ENCODE assay signal across 9 cellular contexts in genomic region chr14:99601301-99601945, GRCh38. TPM values are rescaled to one million over a fixed set of nuclear protein-coding genes. Genes with fewer than 3 reads are reported as not detected.
A peak's percentile ranks its signal among the peaks of the same experiment; 100 is the strongest.
DNase-seq lines count a peak whose midpoint lies in the region; ATAC-seq, FAIRE-seq and TF ChIP-seq lines count a peak whose summit lies in the region.
"Had no signal": no experiment of that assay in that cellular context is flagged by ENCODE, and none has a peak within 500 bp of the region (broad histone marks: within the 10 kb centered on the region; RNA-seq: fewer than 3 reads in every experiment).

No MANE protein-coding gene starts in this region.

- H3K4me1 Mint-ChIP-seq in activated T-cell treated with anti-CD3 and anti-CD28 coated beads, Interleukin-2, amount 50 U/mL, for 4 hours (ENCODE audit: low read depth), result peaks cover 25% of the 10 kb centered on the region
- H3K4me1 Mint-ChIP-seq in activated T-cell treated with anti-CD3 and anti-CD28 coated beads, Interleukin-2, amount 50 U/mL, for 24 hours (ENCODE audit: low read depth), result peaks cover 26% of the 10 kb centered on the region
- peaks cover 21% of the 10 kb centered on the region for H3K4me1 Mint-ChIP-seq in stimulated activated memory B cell treated with anti-CD40 and anti-IgM and Interleukin-4, amounts not matched to agents 10 μg/mL and 1 μg/mL and 100 μg/mL, for 72 hours

- H3K36me3 ChIP-seq in K562 (ENCODE audit: control insufficient read depth, insufficient read depth, low read length) (no peaks in the 10 kb centered on the region; the same call in 2 of the 3 replicates), right lobe of liver (no peaks in the 10 kb centered on the region), suprapubic skin (no peaks in the 10 kb centered on the region)

- H3K4me3 Mint-ChIP-seq in activated T-cell treated with anti-CD3 and anti-CD28 coated beads, Interleukin-2, amount 50 U/mL, for 4 hours, result peak overlapping the region; percentile 73
- no peak overlapping the region for H3K4me3 Mint-ChIP-seq in activated T-cell treated with anti-CD3 and anti-CD28 coated beads, Interleukin-2, amount 50 U/mL, for 24 hours
- H3K4me3 Mint-ChIP-seq in stimulated activated memory B cell treated with anti-CD40 and anti-IgM and Interleukin-4, amounts not matched to agents 10 μg/mL and 1 μg/mL and 100 μg/mL, for 72 hours, result no peak overlapping the region

- TF ChIP-seq POLR2A in K562 (conservative IDR thresholded peaks at IDR 0.05) (no peak), right lobe of liver (IDR thresholded peaks at IDR 0.05) (peak; percentile 21), suprapubic skin (IDR thresholded peaks at IDR 0.05) (no peak)

- WGBS in K562 (ENCODE audit: insufficient coverage, low coverage, missing lambda C conversion rate), result 42% methylated on average over 7 of the region's 9 CpGs
- WGBS in right lobe of liver (ENCODE audit: insufficient coverage, low coverage, low lambda C conversion rate, missing lambda C conversion rate), result 18% methylated on average over 8 of the region's 9 CpGs
- 81% methylated on average over 8 of the region's 9 CpGs for WGBS in suprapubic skin

- ATAC-seq in activated T-cell treated with anti-CD3 and anti-CD28 coated beads, Interleukin-2, amount 50 U/mL, for 4 hours, result no peak
- no peak for ATAC-seq in K562
- peak; percentile 21 to 31 (median 24) for ATAC-seq in right lobe of liver
- no peak for ATAC-seq in HG03378 (IDR thresholded peaks at IDR 0.05; ENCODE audit: unreplicated experiment)
- ATAC-seq in stimulated activated memory B cell treated with anti-CD40 and anti-IgM and Interleukin-4, amounts not matched to agents 10 μg/mL and 1 μg/mL and 100 μg/mL, for 72 hours, result no peak

- intact Hi-C loops in K562 (cut with micrococcal nuclease) (no loop called here), right lobe of liver (cut with DNase I) (no loop called here)

- H3K4me2 ChIP-seq in K562 (ENCODE audit: insufficient read depth, low read length), result 0 out of 2 replicates have a peak overlapping the region, but pooled peaks have one; percentile 58

- H3K4me1 ChIP-seq in K562 (replicated peaks in 1 of 2; ENCODE audit: control insufficient read depth in 2 of 2, insufficient read depth in 2 of 2, low read length in 2 of 2), result peaks cover 30 to 45% of the 10 kb centered on the region in 2 experiments
- peaks cover 0 to 58% (median 32%) of the 10 kb centered on the region in 4 donors for H3K4me1 ChIP-seq in right lobe of liver
- peaks cover 52% of the 10 kb centered on the region for H3K4me1 ChIP-seq in suprapubic skin

- no peaks in the 10 kb centered on the region for H3K27me3 Mint-ChIP-seq in activated T-cell treated with anti-CD3 and anti-CD28 coated beads, Interleukin-2, amount 50 U/mL, for 4 hours (ENCODE audit: low read depth)
- H3K27me3 Mint-ChIP-seq in activated T-cell treated with anti-CD3 and anti-CD28 coated beads, Interleukin-2, amount 50 U/mL, for 24 hours, result peaks cover 7% of the 10 kb centered on the region
- H3K27me3 Mint-ChIP-seq in stimulated activated memory B cell treated with anti-CD40 and anti-IgM and Interleukin-4, amounts not matched to agents 10 μg/mL and 1 μg/mL and 100 μg/mL, for 72 hours, result peaks cover 10% of the 10 kb centered on the region

- no peaks in the 10 kb centered on the region for H3K27me3 ChIP-seq in K562 (ENCODE audit: control insufficient read depth in 2 of 2, insufficient read depth in 2 of 2, low read length in 2 of 2)
- H3K27me3 ChIP-seq in right lobe of liver, result no peaks in the 10 kb centered on the region
- H3K27me3 ChIP-seq in suprapubic skin, result peaks cover 6% of the 10 kb centered on the region
- H3K27me3 ChIP-seq: SJSA1 had no signal

- H3K27ac ChIP-seq in K562 (ENCODE audit: extremely low read depth, low read depth, low read length), result no peak overlapping the region
- peak overlapping the region; percentile 81 to 94 (median 91) for H3K27ac ChIP-seq in right lobe of liver
- H3K27ac ChIP-seq in suprapubic skin, result peak overlapping the region; percentile 30
- H3K27ac ChIP-seq: SJSA1 had no signal

- TF ChIP-seq CTCF in K562 (IDR thresholded peaks at IDR 0.05 in 2 of 3, conservative IDR thresholded peaks at IDR 0.05 in 1 of 3; ENCODE audit: insufficient read depth in 2 of 3, low read depth in 1 of 3, low read length in 3 of 3) (no peak), right lobe of liver (IDR thresholded peaks at IDR 0.05) (no peak), suprapubic skin (IDR thresholded peaks at IDR 0.05) (no peak)

- no peak for TF ChIP-seq RAD21 in K562 (CRISPR knock-in tag; conservative IDR thresholded peaks at IDR 0.05 in 1 of 2, IDR thresholded peaks at IDR 0.05 in 1 of 2)

- H3K4me3 ChIP-seq in K562 (peak overlapping the region; percentile 39; the same call in 1 of the 2 replicates), right lobe of liver (peak overlapping the region; percentile 50 to 63 (median 53)), suprapubic skin (peak overlapping the region; percentile 77)

- no peak overlapping the region for H2AFZ ChIP-seq in K562 (ENCODE audit: low read depth, low read length)

- POLR2A ChIA-PET in K562 (lab: Yijun Ruan, JAX), result interaction anchor here (0.7 to 1.1 kb wide), 2 partner anchors 25 to 34 kb away, joined by 3 to 4 read pairs; no protein-coding TSS in a partner anchor

- no peaks in the 10 kb centered on the region for H3K9me3 ChIP-seq in K562 (replicated peaks; ENCODE audit: control insufficient read depth, insufficient read depth, low read depth, low read length)
- H3K9me3 ChIP-seq in right lobe of liver, result no peaks in the 10 kb centered on the region
- no peaks in the 10 kb centered on the region for H3K9me3 ChIP-seq in suprapubic skin

- CTCF ChIA-PET in K562 (lab: Yijun Ruan, JAX; ENCODE audit: low intra/inter-chr PET ratio), result no interaction called here

- H3K27ac Mint-ChIP-seq in activated T-cell treated with anti-CD3 and anti-CD28 coated beads, Interleukin-2, amount 50 U/mL, for 24 hours, result no peak overlapping the region
- H3K27ac Mint-ChIP-seq in stimulated activated memory B cell treated with anti-CD40 and anti-IgM and Interleukin-4, amounts not matched to agents 10 μg/mL and 1 μg/mL and 100 μg/mL, for 72 hours, result no peak overlapping the region

- H4K20me1 ChIP-seq in K562 (replicated peaks; ENCODE audit: control insufficient read depth, insufficient read depth, low read length), result peaks cover 43% of the 10 kb centered on the region

- TF ChIP-seq EP300 in K562 (IDR thresholded peaks at IDR 0.05; ENCODE audit: low read length) (no peak), suprapubic skin (IDR thresholded peaks at IDR 0.05) (no peak)

- H3K36me3 Mint-ChIP-seq in activated T-cell treated with anti-CD3 and anti-CD28 coated beads, Interleukin-2, amount 50 U/mL, for 4 hours (ENCODE audit: insufficient read depth), result no peaks in the 10 kb centered on the region
- H3K36me3 Mint-ChIP-seq in activated T-cell treated with anti-CD3 and anti-CD28 coated beads, Interleukin-2, amount 50 U/mL, for 24 hours (ENCODE audit: low read depth), result no peaks in the 10 kb centered on the region
- H3K36me3 Mint-ChIP-seq in stimulated activated memory B cell treated with anti-CD40 and anti-IgM and Interleukin-4, amounts not matched to agents 10 μg/mL and 1 μg/mL and 100 μg/mL, for 72 hours, result no peaks in the 10 kb centered on the region

- H3K9me3 Mint-ChIP-seq in activated T-cell treated with anti-CD3 and anti-CD28 coated beads, Interleukin-2, amount 50 U/mL, for 4 hours, result no peaks in the 10 kb centered on the region
- H3K9me3 Mint-ChIP-seq in activated T-cell treated with anti-CD3 and anti-CD28 coated beads, Interleukin-2, amount 50 U/mL, for 24 hours, result no peaks in the 10 kb centered on the region
- H3K9me3 Mint-ChIP-seq in stimulated activated memory B cell treated with anti-CD40 and anti-IgM and Interleukin-4, amounts not matched to agents 10 μg/mL and 1 μg/mL and 100 μg/mL, for 72 hours, result no peaks in the 10 kb centered on the region

- BruUV-seq in K562 (replicated peaks; lab: Mats Ljungman, UMichigan), result no TSS peak

- H3K9ac ChIP-seq in K562 (ENCODE audit: insufficient read depth in 1 of 2, low read depth in 2 of 2, low read length in 2 of 2), result peak overlapping the region in 1 of 2 experiments; percentile 89; a peak in 1 of 4 replicates

- no peak for DNase-seq in activated T-cell treated with anti-CD3 and anti-CD28 coated beads, Interleukin-2, amount 50 U/mL, for 4 hours
- DNase-seq in activated T-cell treated with anti-CD3 and anti-CD28 coated beads, Interleukin-2, amount 50 U/mL, for 24 hours, result no peak
- DNase-seq in K562 (ENCODE audit: extremely low read depth in 1 of 4, low spot score in 3 of 4) (no peak), right lobe of liver (peak; percentile 49 to 87 (median 75)), suprapubic skin (ENCODE audit: low spot score in 2 of 2) (no peak), NCI-H1694 (lab: John Stamatoyannopoulos, UW) (no peak)

- no peak for FAIRE-seq in K562 (lab: Jason Lieb, UNC)

- H3K79me2 ChIP-seq in K562 (ENCODE audit: control insufficient read depth, insufficient read depth, low read length), result peaks cover 46% of the 10 kb centered on the region

- in situ Hi-C loops in K562 (cut with MboI), result no loop called here

- H3K9me1 ChIP-seq in K562 (ENCODE audit: control insufficient read depth, insufficient read depth, low read length), result no peaks in the 10 kb centered on the region

RNA-seq across cellular contexts. Expression of gene CCDC85C, which starts 2.6 kb away (rescaled TPM):
- 10 to 100 TPM in 1 of 3 donors, 1 to 10 TPM in 2; 3.8 to 11.1 (median 3.8) TPM for total RNA-seq in activated T-cell treated with anti-CD3 and anti-CD28 coated beads, Interleukin-2, amount 50 U/mL, for 4 hours
- 5.9 and 10.4 TPM in 2 replicates for total RNA-seq in K562 (2011; cell fraction: chromatin; rRNA removed; ENCODE audit: low replicate concordance)
- total RNA-seq in K562 (2011; cell fraction: nucleolus; rRNA removed), result 5.2 and 5.5 TPM in 2 replicates
- 5.1 and 5.3 TPM in 2 replicates for total RNA-seq in K562 (2011; cell fraction: nucleoplasm; rRNA removed)
- total RNA-seq in K562 (2014; rRNA removed) (6.3 and 13.5 TPM in 2 replicates), K562 (2014; rRNA removed; fragmentation: Illumina TruSeq; extraction: Trizol) (3.7 and 5.2 TPM in 2 replicates), K562 (2015; rRNA removed; fragmentation: Illumina TruSeq; extraction: Trizol) (7.0 and 7.2 TPM in 2 replicates), K562 (2021) (22.0 and 22.7 TPM in 2 replicates), right lobe of liver (10 to 100 TPM; 13.6 to 32.8 (median 21.8) TPM), suprapubic skin (10 to 100 TPM; 18.8 to 53.2 (median 48.0) TPM)
- polyA plus RNA-seq in K562 (2011; rRNA removed) (4.2 and 5.4 TPM in 2 replicates), K562 (2014; fragmentation: Illumina TruSeq; extraction: Trizol) (6.8 and 12.3 TPM in 2 replicates), K562 (2014; fragmentation: Nextera tagmentation; extraction: Ambion mirVana) (under 1 TPM; 0.18 to 0.27 TPM), K562 (2014; rRNA removed) (7.2 and 9.7 TPM in 2 replicates)
- 4.8 and 12.5 TPM in 2 replicates for polyA plus RNA-seq in K562 (2011; cell fraction: cytosol; rRNA removed)
- polyA plus RNA-seq in K562 (2011; cell fraction: nucleus; rRNA removed), result 5.2 and 10.5 TPM in 2 replicates
- polyA plus RNA-seq in K562 (2012), result 7.1 and 9.7 TPM in 2 replicates
- 4.5 and 5.3 TPM in 2 replicates for polyA minus RNA-seq in K562 (2011; rRNA and poly(A)+ RNA removed)
- 13.7 TPM in 2 replicates for polyA minus RNA-seq in K562 (2011; cell fraction: cytosol; rRNA and poly(A)+ RNA removed)
- 1.8 and 3.0 TPM in 2 replicates for polyA minus RNA-seq in K562 (2011; cell fraction: nucleus; rRNA and poly(A)+ RNA removed)

RNA-seq across cellular contexts. Expression of gene HHIPL1, which starts 43.5 kb away (rescaled TPM):
- not detected for total RNA-seq in activated T-cell treated with anti-CD3 and anti-CD28 coated beads, Interleukin-2, amount 50 U/mL, for 4 hours
- 0.12 TPM in 1 of 2 replicates, not detected in the other for total RNA-seq in K562 (2011; cell fraction: chromatin; rRNA removed; ENCODE audit: low replicate concordance)
- total RNA-seq in K562 (2011; cell fraction: nucleolus; rRNA removed), result not detected in 2 replicates
- not detected in 2 replicates for total RNA-seq in K562 (2011; cell fraction: nucleoplasm; rRNA removed)
- not detected in 2 replicates for total RNA-seq in K562 (2014; rRNA removed)
- not detected in 2 replicates for total RNA-seq in K562 (2014; rRNA removed; fragmentation: Illumina TruSeq; extraction: Trizol)
- not detected in 2 replicates for total RNA-seq in K562 (2015; rRNA removed; fragmentation: Illumina TruSeq; extraction: Trizol)
- total RNA-seq in K562 (2021), result not detected in 2 replicates
- polyA plus RNA-seq in K562 (2011; rRNA removed), result not detected in 2 replicates
- polyA plus RNA-seq in K562 (2011; cell fraction: cytosol; rRNA removed), result 0.03 TPM in 1 of 2 replicates, not detected in the other
- polyA plus RNA-seq in K562 (2011; cell fraction: nucleus; rRNA removed), result 0.01 TPM in 1 of 2 replicates, not detected in the other
- polyA plus RNA-seq in K562 (2012), result not detected in 2 replicates
- not detected in 2 replicates for polyA plus RNA-seq in K562 (2014; fragmentation: Illumina TruSeq; extraction: Trizol)
- polyA plus RNA-seq in K562 (2014; fragmentation: Nextera tagmentation; extraction: Ambion mirVana), result not detected
- not detected in 2 replicates for polyA plus RNA-seq in K562 (2014; rRNA removed)
- not detected in 2 replicates for polyA minus RNA-seq in K562 (2011; rRNA and poly(A)+ RNA removed)
- polyA minus RNA-seq in K562 (2011; cell fraction: cytosol; rRNA and poly(A)+ RNA removed), result not detected in 2 replicates
- not detected in 2 replicates for polyA minus RNA-seq in K562 (2011; cell fraction: nucleus; rRNA and poly(A)+ RNA removed)
- 1 to 10 TPM in 1 of 6 experiments, under 1 TPM in 5; 0.43 to 1.4 (median 0.66) TPM for total RNA-seq in right lobe of liver
- total RNA-seq in suprapubic skin, result 1 to 10 TPM in 1 of 4 donors, under 1 TPM in 3; 0.13 to 4.7 (median 0.56) TPM

Comparison
In these comparisons a context has a peak if more than half of its experiments do, and no peak if none do; other contexts are left out.
1. ATAC-seq: peak in right lobe of liver (4 of 4); none in activated T-cell treated with anti-CD3 and anti-CD28 coated beads, Interleukin-2, amount 50 U/mL, for 4 hours (0 of 2), K562 (single experiment), HG03378 (single experiment) and stimulated activated memory B cell treated with anti-CD40 and anti-IgM and Interleukin-4, amounts not matched to agents 10 μg/mL and 1 μg/mL and 100 μg/mL, for 72 hours (single experiment).
2. DNase-seq: peak in right lobe of liver (3 of 3); none in activated T-cell treated with anti-CD3 and anti-CD28 coated beads, Interleukin-2, amount 50 U/mL, for 4 hours (single experiment), activated T-cell treated with anti-CD3 and anti-CD28 coated beads, Interleukin-2, amount 50 U/mL, for 24 hours (single experiment), K562 (0 of 4), suprapubic skin (0 of 2) and NCI-H1694 (single experiment).
3. Peak in every context shown above with its lines, with median percentiles within 50 percentile points of each other: H3K4me3 ChIP-seq.